Comparison of ENCODE assay signal across 8 cellular contexts in genomic region chr1:43969746-43970466, GRCh38. TPM values are rescaled to one million over a fixed set of nuclear protein-coding genes. Genes with fewer than 3 reads are reported as not detected.
DNase-seq lines count a peak whose midpoint lies in the region; ATAC-seq, FAIRE-seq and TF ChIP-seq lines count a peak whose summit lies in the region.

Gene DPH2, plus strand, starts transcription at chr1:43970010. Its CDS starts 166 bp downstream, at chr1:43970176.

- FAIRE-seq in GM12892 (lab: Jason Lieb, UNC), result peak; percentile 98

- H3K9me3 ChIP-seq in left ventricle myocardium inferior (replicated peaks) (no peaks in the 10 kb centered on the region), prostate gland (no peaks in the 10 kb centered on the region)

- peak within 1 kb of the TSS; percentile 82 for H3K27ac Mint-ChIP-seq in T-helper 1 cell treated with Interleukin-12 subunit alpha and Interleukin-12 subunit beta and Interleukin-4 antibody, amounts not matched to agents 30 μg/mL and 1 μg/mL, for 36 hours

- H3K4me3 ChIP-seq in left ventricle myocardium inferior (peak within 1 kb of the TSS; percentile 88), prostate gland (peak within 1 kb of the TSS; percentile 63 to 66), urinary bladder (ENCODE audit: low read depth, low read length) (peak within 1 kb of the TSS; percentile 71)

- TF ChIP-seq CTCF in left ventricle myocardium inferior (IDR thresholded peaks at IDR 0.05; ENCODE audit: borderline replicate concordance) (peak; percentile 20), prostate gland (IDR thresholded peaks at IDR 0.05) (peak in 2 of 4 experiments; percentile 7 to 54)

- H3K27me3 Mint-ChIP-seq in T-helper 1 cell treated with Interleukin-12 subunit alpha and Interleukin-12 subunit beta and Interleukin-4 antibody, amounts not matched to agents 30 μg/mL and 1 μg/mL, for 36 hours (ENCODE audit: low read depth), result no peaks in the 10 kb centered on the region

- H3K4me3 Mint-ChIP-seq in T-helper 1 cell treated with Interleukin-12 subunit alpha and Interleukin-12 subunit beta and Interleukin-4 antibody, amounts not matched to agents 30 μg/mL and 1 μg/mL, for 36 hours, result peak within 1 kb of the TSS; percentile 95

- H3K9me3 Mint-ChIP-seq in T-helper 1 cell treated with Interleukin-12 subunit alpha and Interleukin-12 subunit beta and Interleukin-4 antibody, amounts not matched to agents 30 μg/mL and 1 μg/mL, for 36 hours, result no peaks in the 10 kb centered on the region

- H3K36me3 ChIP-seq in left ventricle myocardium inferior (peaks cover 48% of the 10 kb centered on the region), prostate gland (no peaks in the 10 kb centered on the region), urinary bladder (ENCODE audit: insufficient read depth) (no peaks in the 10 kb centered on the region)

- H3K4me1 ChIP-seq in left ventricle myocardium inferior (peaks cover 29% of the 10 kb centered on the region), prostate gland (replicated peaks) (peaks cover 6% of the 10 kb centered on the region), urinary bladder (ENCODE audit: insufficient read depth) (no peaks in the 10 kb centered on the region)

- peaks cover 36% of the 10 kb centered on the region for H3K4me1 Mint-ChIP-seq in T-helper 1 cell treated with Interleukin-12 subunit alpha and Interleukin-12 subunit beta and Interleukin-4 antibody, amounts not matched to agents 30 μg/mL and 1 μg/mL, for 36 hours (ENCODE audit: low read depth)

- H3K27me3 ChIP-seq in left ventricle myocardium inferior (ENCODE audit: low read depth) (no peaks in the 10 kb centered on the region), prostate gland (replicated peaks; ENCODE audit: insufficient read depth) (no peaks in the 10 kb centered on the region)

- DNase-seq in GM12892 (ENCODE audit: insufficient read length) (peak; percentile 99), NCI-H1694 (lab: John Stamatoyannopoulos, UW) (peak; percentile 96), amniotic stem cell (lab: John Stamatoyannopoulos, UW) (peak; percentile 98), left ventricle myocardium inferior (peak; percentile 97), prostate gland (ENCODE audit: low spot score) (peak; percentile 97)

- WGBS in prostate gland, result 2% methylated on average over 47 of the region's 47 CpGs
- WGBS in urinary bladder, result under 1% methylated on average over 47 of the region's 47 CpGs

- H3K36me3 Mint-ChIP-seq in T-helper 1 cell treated with Interleukin-12 subunit alpha and Interleukin-12 subunit beta and Interleukin-4 antibody, amounts not matched to agents 30 μg/mL and 1 μg/mL, for 36 hours (ENCODE audit: low read depth), result peaks cover 6% of the 10 kb centered on the region

- peak; percentile 64; the same call in 1 of the 2 replicates for TF ChIP-seq POLR2A in GM12892 (IDR thresholded peaks at IDR 0.05; ENCODE audit: low read depth, low read length)
- peak; percentile 19 for TF ChIP-seq POLR2A in prostate gland (IDR thresholded peaks at IDR 0.05)

- intact Hi-C loops in left ventricle myocardium inferior (cut with micrococcal nuclease) (no loop called here), prostate gland (cut with DNase I) (no loop called here)

- peak; percentile 80 for ATAC-seq in HG02852 (IDR thresholded peaks at IDR 0.05; ENCODE audit: unreplicated experiment)

- H3K27ac ChIP-seq in left ventricle myocardium inferior (replicated peaks), result peak within 1 kb of the TSS; percentile 59
- H3K27ac ChIP-seq in prostate gland, result no peak within 1 kb of the TSS
- no peak within 1 kb of the TSS for H3K27ac ChIP-seq in urinary bladder (ENCODE audit: low read depth)

RNA-seq across cellular contexts. Expression of gene DPH2, which starts in this region (rescaled TPM):
- 23.4 TPM for polyA plus RNA-seq in GM12892 (2012; ENCODE audit: missing spikeins)
- 18.2 TPM for total RNA-seq in left ventricle myocardium inferior
- total RNA-seq in prostate gland, result 10 to 100 TPM; 25.4 to 31.1 TPM
- total RNA-seq in urinary bladder, result 7.8 TPM
- polyA plus RNA-seq in urinary bladder, result 21.7 TPM
